Comparison of ENCODE assay signal across 8 cellular contexts in genomic region chr5:142360607-142361120, GRCh38. TPM values are rescaled to one million over a fixed set of nuclear protein-coding genes. Genes with fewer than 3 reads are reported as not detected.
A peak's percentile ranks its signal among the peaks of the same experiment; 100 is the strongest.
DNase-seq lines count a peak whose midpoint lies in the region; ATAC-seq, FAIRE-seq and TF ChIP-seq lines count a peak whose summit lies in the region.

No MANE protein-coding gene starts in this region.

- no peaks in the 10 kb centered on the region for H4K20me1 ChIP-seq in endothelial cell of umbilical vein (replicated peaks; ENCODE audit: control insufficient read depth, extremely low read depth, insufficient read depth, low read length)

- no peak overlapping the region for H4K91ac ChIP-seq in trophoblast cell (ENCODE audit: low read depth, low read length)

- peaks cover 17% of the 10 kb centered on the region for H3K79me1 ChIP-seq in trophoblast cell (ENCODE audit: low read length)

- H3K4ac ChIP-seq in trophoblast cell (ENCODE audit: low read depth, low read length) = no peak overlapping the region

- FAIRE-seq in endothelial cell of umbilical vein (lab: Jason Lieb, UNC) = no peak

- no peak overlapping the region for H4K8ac ChIP-seq in trophoblast cell (ENCODE audit: low read depth, low read length)

- H2AFZ ChIP-seq in endothelial cell of umbilical vein (ENCODE audit: low read depth, low read length) (no peak overlapping the region), trophoblast cell (ENCODE audit: insufficient read depth, low read length, poor library complexity) (no peak overlapping the region)

- H3K9me1 ChIP-seq in endothelial cell of umbilical vein (replicated peaks; ENCODE audit: control insufficient read depth, extremely low read depth, insufficient read depth, low read length) = no peaks in the 10 kb centered on the region

- no peak overlapping the region for H2BK120ac ChIP-seq in trophoblast cell (ENCODE audit: insufficient read depth, low read length, poor library complexity)

- POLR2A ChIA-PET in endothelial cell of umbilical vein (lab: Charles Lee) = no interaction called here

- BruUV-seq in endothelial cell of umbilical vein (replicated peaks; lab: Mats Ljungman, UMichigan) = no TSS peak

- H2BK5ac ChIP-seq in trophoblast cell (ENCODE audit: low read depth, low read length, poor library complexity) = no peak overlapping the region

- H3K9me3 ChIP-seq in endothelial cell of umbilical vein (replicated peaks; ENCODE audit: control insufficient read depth, insufficient read depth, low read length) = no peaks in the 10 kb centered on the region
- no peaks in the 10 kb centered on the region for H3K9me3 ChIP-seq in trophoblast cell (ENCODE audit: insufficient read depth, low read depth, low read length)
- no peaks in the 10 kb centered on the region for H3K9me3 ChIP-seq in spleen

- TF ChIP-seq POLR2A in endothelial cell of umbilical vein (IDR thresholded peaks at IDR 0.05; ENCODE audit: low read depth, low read length) (no peak), spleen (IDR thresholded peaks at IDR 0.05) (no peak)

- H3K79me2 ChIP-seq in endothelial cell of umbilical vein (ENCODE audit: control insufficient read depth, insufficient read depth, low read length) (no peaks in the 10 kb centered on the region), trophoblast cell (ENCODE audit: control insufficient read depth, insufficient read depth, low read length, poor library complexity) (peaks cover 5% of the 10 kb centered on the region)

- TF ChIP-seq CTCF in endothelial cell of umbilical vein (IDR thresholded peaks at IDR 0.05; ENCODE audit: extremely low read depth in 1 of 2, insufficient read depth in 1 of 2, low read depth in 1 of 2, low read length in 2 of 2) (no peak), spleen (IDR thresholded peaks at IDR 0.05 in 8 of 11, conservative IDR thresholded peaks at IDR 0.05 in 3 of 11) (no peak)

- H2BK12ac ChIP-seq in trophoblast cell (ENCODE audit: low read length) = no peak overlapping the region

- dilution Hi-C loops in endothelial cell of umbilical vein (cut with MboI; ENCODE audit: extremely low pct_ligation_motif_present, low sequenced_read_pairs) = no loop called here

- no peak overlapping the region for H2AK5ac ChIP-seq in trophoblast cell (ENCODE audit: low read length)

- no peak overlapping the region for H4K12ac ChIP-seq in trophoblast cell (ENCODE audit: low read depth, low read length)

- no peak for ATAC-seq in GM18502 (IDR thresholded peaks at IDR 0.05; ENCODE audit: poor library complexity, unreplicated experiment)
- ATAC-seq in HG03520 (IDR thresholded peaks at IDR 0.05; ENCODE audit: unreplicated experiment) = no peak

- no peaks in the 10 kb centered on the region for H3K36me3 ChIP-seq in endothelial cell of umbilical vein (ENCODE audit: control insufficient read depth in 2 of 2, extremely low read depth in 1 of 2, insufficient read depth in 2 of 2, low read length in 2 of 2)
- H3K36me3 ChIP-seq in trophoblast cell (ENCODE audit: control insufficient read depth in 1 of 2, insufficient read depth in 2 of 2, low read length in 2 of 2) = no peaks in the 10 kb centered on the region
- H3K36me3 ChIP-seq in spleen = no peaks in the 10 kb centered on the region

- H3K14ac ChIP-seq in trophoblast cell (ENCODE audit: low read length) = no peak overlapping the region

- H3K4me3 ChIP-seq in endothelial cell of umbilical vein (replicated peaks in 1 of 3; ENCODE audit: insufficient read depth in 1 of 3, low read depth in 1 of 3, low read length in 3 of 3) (no peak overlapping the region), trophoblast cell (ENCODE audit: low read depth, low read length) (no peak overlapping the region), spleen (no peak overlapping the region)

- peak; percentile 24 for DNase-seq in NCI-H2196 (lab: John Stamatoyannopoulos, UW; ENCODE audit: unreplicated experiment)
- no peak for DNase-seq in NCI-H2196 treated with DMSO at 0.1 percent for 48 hours (lab: John Stamatoyannopoulos, UW; ENCODE audit: unreplicated experiment)
- peak; percentile 55 for DNase-seq in NCI-H460 (ENCODE audit: extremely low read depth, low read depth)
- DNase-seq in endothelial cell of umbilical vein (ENCODE audit: low read depth, low spot score) = peak; percentile 42
- no peak for DNase-seq in trophoblast cell
- DNase-seq in spleen = no peak

- H3K27me3 ChIP-seq in endothelial cell of umbilical vein (ENCODE audit: control insufficient read depth in 2 of 2, insufficient read depth in 2 of 2, low read length in 2 of 2) (no peaks in the 10 kb centered on the region), trophoblast cell (ENCODE audit: insufficient read depth, low read length) (peaks cover 5% of the 10 kb centered on the region), spleen (replicated peaks in 1 of 7) (peaks cover 0 to 62% (median 0%) of the 10 kb centered on the region in 7 donors)

- WGBS in trophoblast cell (ENCODE audit: extremely low coverage, insufficient coverage, insufficient read length) = no CpG with 5 or more reads among the region's 12 CpGs
- 71 to 82% (median 72%) methylated on average over 12 of the region's 12 CpGs for WGBS in spleen, 5 donors

- no peak overlapping the region for H3K4me2 ChIP-seq in endothelial cell of umbilical vein (ENCODE audit: insufficient read depth, low read length)
- H3K4me2 ChIP-seq in trophoblast cell (ENCODE audit: low read length) = peak overlapping the region; percentile 9

- CTCF ChIA-PET in endothelial cell of umbilical vein (lab: Charles Lee) = interaction anchor here (1.3 kb wide), 1 partner anchor 188 kb away, joined by 5 read pairs; no protein-coding TSS in a partner anchor

- intact Hi-C loops in endothelial cell of umbilical vein (cut with micrococcal nuclease) (no loop called here), spleen (cut with DNase I; ENCODE audit: low total_unique reads) (no loop called here)

- H3K4me1 ChIP-seq in endothelial cell of umbilical vein (ENCODE audit: control insufficient read depth, extremely low read depth, insufficient read depth, low read length) (peaks cover 38% of the 10 kb centered on the region), trophoblast cell (ENCODE audit: control insufficient read depth in 1 of 2, insufficient read depth in 2 of 2, low read length in 2 of 2) (peaks cover 7 to 13% of the 10 kb centered on the region in 2 experiments), spleen (peaks cover 9 to 89% (median 52%) of the 10 kb centered on the region in 6 donors)

- H3K9ac ChIP-seq in endothelial cell of umbilical vein (replicated peaks; ENCODE audit: extremely low read depth, insufficient read depth, low read length) (no peak overlapping the region), trophoblast cell (ENCODE audit: low read length) (no peak overlapping the region)

- H3K23ac ChIP-seq in trophoblast cell (ENCODE audit: low read length) = no peak overlapping the region

- H3K18ac ChIP-seq in trophoblast cell (ENCODE audit: low read length) = no peak overlapping the region

- H3K27ac ChIP-seq in endothelial cell of umbilical vein (ENCODE audit: insufficient read depth, low read depth, low read length) (no peak overlapping the region), trophoblast cell (ENCODE audit: low read depth, low read length) (no peak overlapping the region), spleen (no peak overlapping the region)

TF ChIP-seq in endothelial cell of umbilical vein, 7 proteins besides CTCF, POLR2A, EP300 and RAD21:
- no peak for TF ChIP-seq JUN (IDR thresholded peaks at IDR 0.05; ENCODE audit: borderline replicate concordance, insufficient read depth, insufficient read length, low read depth)
- no peak for TF ChIP-seq POLR2AphosphoS5 (IDR thresholded peaks at IDR 0.05; ENCODE audit: insufficient read depth, low read depth, low read length)
- no peak for TF ChIP-seq GATA2 (IDR thresholded peaks at IDR 0.05; ENCODE audit: insufficient read depth, insufficient read length, low read depth, low read length)
- no peak for TF ChIP-seq MYC (IDR thresholded peaks at IDR 0.05; ENCODE audit: low read depth, low read length)
- no peak for TF ChIP-seq EZH2 (IDR thresholded peaks at IDR 0.05; ENCODE audit: borderline replicate concordance, low read depth, low read length, severe bottlenecking)
- no peak for TF ChIP-seq MAX (IDR thresholded peaks at IDR 0.05; ENCODE audit: insufficient read depth, insufficient read length)
- TF ChIP-seq FOS (IDR thresholded peaks at IDR 0.05; ENCODE audit: borderline replicate concordance, insufficient read depth, low read length) = no peak
TF ChIP-seq in endothelial cell of umbilical vein: peak in this region for 0.

RNA-seq across cellular contexts. Expression of gene SPRY4, which starts 35.8 kb away (rescaled TPM):
- 21.8 and 24.7 TPM in 2 replicates for total RNA-seq in NCI-H460 (2014; rRNA removed; shearing (Covaris generic))
- polyA plus RNA-seq in NCI-H460 (2014; cell fraction: nucleus; rRNA removed) = 10.0 and 15.5 TPM in 2 replicates
- 33.9 and 49.5 TPM in 2 replicates for total RNA-seq in endothelial cell of umbilical vein
- polyA plus RNA-seq in endothelial cell of umbilical vein = 9.3 and 11.0 TPM in 2 replicates
- polyA plus RNA-seq in endothelial cell of umbilical vein (2011; cell fraction: cytosol; rRNA removed) = 5.0 and 5.8 TPM in 2 replicates
- polyA plus RNA-seq in endothelial cell of umbilical vein (2011; cell fraction: nucleus; rRNA removed) = 25.1 and 30.8 TPM in 2 replicates
- 13.8 TPM in 2 replicates for polyA plus RNA-seq in endothelial cell of umbilical vein (2012)
- 26.3 and 27.7 TPM in 2 replicates for polyA minus RNA-seq in endothelial cell of umbilical vein
- not detected for polyA minus RNA-seq in endothelial cell of umbilical vein (2011; cell fraction: cytosol; rRNA and poly(A)+ RNA removed)
- 36.6 and 53.5 TPM in 2 replicates for polyA minus RNA-seq in endothelial cell of umbilical vein (2011; cell fraction: nucleus; rRNA and poly(A)+ RNA removed)
- 39.3 and 41.0 TPM in 2 replicates for polyA plus RNA-seq in trophoblast cell (2013)
- total RNA-seq in spleen = 10 to 100 TPM in 6 of 7 donors, 1 to 10 TPM in 1; 9.4 to 33.5 (median 21.2) TPM
- 1 to 10 TPM in 2 of 3 donors, under 1 TPM in 1; 0.76 to 2.0 (median 1.1) TPM for polyA plus RNA-seq in spleen

Comparison
In these comparisons a context has a peak if more than half of its experiments do, and no peak if none do; other contexts are left out.
1. DNase-seq: peak in NCI-H2196 (single experiment), NCI-H460 (single experiment) and endothelial cell of umbilical vein (single experiment); none in NCI-H2196 treated with DMSO at 0.1 percent for 48 hours (single experiment), trophoblast cell (0 of 2) and spleen (single experiment).